In genomic region chr1:206723500-206724472, GRCh38 we compare ENCODE assay signal across 9 cellular contexts. TPM values are rescaled to one million over a fixed set of nuclear protein-coding genes. Genes with fewer than 3 reads are reported as not detected.
DNase-seq lines count a peak whose midpoint lies in the region; ATAC-seq, FAIRE-seq and TF ChIP-seq lines count a peak whose summit lies in the region.
"Had no signal": no experiment of that assay in that cellular context is flagged by ENCODE, and none has a peak within 500 bp of the region (broad histone marks: within the 10 kb centered on the region; RNA-seq: fewer than 3 reads in every experiment).

No MANE protein-coding gene starts in this region.

- H3K4me3 Mint-ChIP-seq in activated naive CD4-positive, alpha-beta T cell treated with anti-CD3 and anti-CD28 coated beads for 36 hours = no peak overlapping the region

- peak; percentile 76 for DNase-seq in ELR (ENCODE audit: low read depth)
- no peak for DNase-seq in RWPE2 (ENCODE audit: low spot score)
- peak; percentile 62 for DNase-seq in Right ventricle myocardium superior
- peak; percentile 99 for DNase-seq in renal cortical epithelial cell (ENCODE audit: low read depth)
- DNase-seq in amniotic stem cell (lab: John Stamatoyannopoulos, UW) = no peak
- DNase-seq in activated naive CD4-positive, alpha-beta T cell treated with anti-CD3 and anti-CD28 coated beads for 36 hours = no peak
- no peak for DNase-seq in GM12891 (ENCODE audit: insufficient read length, low spot score)
- DNase-seq: T-helper 9 cell had no signal

- peaks cover 46% of the 10 kb centered on the region for H3K4me1 Mint-ChIP-seq in activated naive CD4-positive, alpha-beta T cell treated with anti-CD3 and anti-CD28 coated beads for 36 hours (ENCODE audit: low read depth)

- no peaks in the 10 kb centered on the region for H3K27me3 Mint-ChIP-seq in activated naive CD4-positive, alpha-beta T cell treated with anti-CD3 and anti-CD28 coated beads for 36 hours (ENCODE audit: low read depth)

- no peak for FAIRE-seq in GM12891 (lab: Jason Lieb, UNC)

- no peaks in the 10 kb centered on the region for H3K9me3 ChIP-seq in RWPE2 (ENCODE audit: severe bottlenecking)

- ATAC-seq in RWPE2 (ENCODE audit: low read depth) = peak; percentile 74
- peak; percentile 73 for ATAC-seq in Right ventricle myocardium superior (ENCODE audit: poor library complexity)
- no peak for ATAC-seq in HG02885 (IDR thresholded peaks at IDR 0.05; ENCODE audit: poor library complexity, unreplicated experiment)

- peaks cover 1% of the 10 kb centered on the region for H3K36me3 Mint-ChIP-seq in activated naive CD4-positive, alpha-beta T cell treated with anti-CD3 and anti-CD28 coated beads for 36 hours (ENCODE audit: low read depth)

- TF ChIP-seq CTCF in RWPE2 (IDR thresholded peaks at IDR 0.05; ENCODE audit: poor library complexity, severe bottlenecking) = no peak

- H3K9me3 Mint-ChIP-seq in activated naive CD4-positive, alpha-beta T cell treated with anti-CD3 and anti-CD28 coated beads for 36 hours = no peaks in the 10 kb centered on the region

- CTCF ChIA-PET in activated naive CD4-positive, alpha-beta T cell treated with anti-CD3 and anti-CD28 coated beads for 36 hours (lab: Charles Lee) = interaction anchor here (0.7 to 7.0 kb wide), 9 partner anchors 9 to 692 kb away, joined by 3 to 116 read pairs (median 23); no protein-coding TSS in a partner anchor

- no peak overlapping the region for H3K27ac Mint-ChIP-seq in activated naive CD4-positive, alpha-beta T cell treated with anti-CD3 and anti-CD28 coated beads for 36 hours

- no peak overlapping the region for H3K4me3 ChIP-seq in RWPE2 (ENCODE audit: severe bottlenecking)

- peaks cover under 1% of the 10 kb centered on the region; the same call in 1 of the 2 replicates for H3K36me3 ChIP-seq in RWPE2 (ENCODE audit: low read depth)

- no peaks in the 10 kb centered on the region for H3K27me3 ChIP-seq in RWPE2 (ENCODE audit: insufficient read depth, poor library complexity, severe bottlenecking)

- TF ChIP-seq POLR2A in GM12891 (IDR thresholded peaks at IDR 0.05; ENCODE audit: low read depth, low read length) = no peak

- peaks cover 18% of the 10 kb centered on the region for H3K4me1 ChIP-seq in RWPE2 (ENCODE audit: insufficient read depth, poor library complexity, severe bottlenecking)

- H3K27ac ChIP-seq in RWPE2 (ENCODE audit: poor library complexity, severe bottlenecking) = peak overlapping the region; percentile 35

- intact Hi-C loops in Right ventricle myocardium superior (cut with DNase I) = loop anchor here (2.0 to 10.0 kb wide), 3 partner anchors 36 to 89 kb away; partner anchors contain the start of gene DYRK3
- intact Hi-C loops in activated naive CD4-positive, alpha-beta T cell treated with anti-CD3 and anti-CD28 coated beads for 36 hours (cut with micrococcal nuclease) = no loop called here

TF ChIP-seq in GM12891, 5 proteins besides CTCF, POLR2A, EP300 and RAD21:
- TF ChIP-seq POLR2AphosphoS5 (IDR thresholded peaks at IDR 0.05; ENCODE audit: low read depth, low read length) = no peak
- TF ChIP-seq TAF1 (IDR thresholded peaks at IDR 0.05; ENCODE audit: low read depth, low read length) = no peak
- TF ChIP-seq PAX5 (IDR thresholded peaks at IDR 0.05; ENCODE audit: insufficient read depth, low read length, severe bottlenecking) = no peak
- TF ChIP-seq POU2F2 (IDR thresholded peaks at IDR 0.05; ENCODE audit: low read depth, low read length) = no peak
- no peak for TF ChIP-seq SPI1 (IDR thresholded peaks at IDR 0.05; ENCODE audit: low read depth, low read length)

RNA-seq across cellular contexts. Expression of gene MAPKAPK2, which starts 39.1 kb away (rescaled TPM):
- 200 TPM for total RNA-seq in Right ventricle myocardium superior
- total RNA-seq in renal cortical epithelial cell = 35.3 and 85.1 TPM in 2 replicates
- total RNA-seq in activated naive CD4-positive, alpha-beta T cell treated with anti-CD3 and anti-CD28 coated beads for 36 hours = 10 to 100 TPM; 83.4 to 85.3 TPM
- 59.4 TPM for polyA plus RNA-seq in GM12891 (2012; ENCODE audit: low read depth, missing spikeins)

RNA-seq across cellular contexts. Expression of gene IL19, which starts 46.8 kb away (rescaled TPM):
- total RNA-seq in Right ventricle myocardium superior = not detected
- total RNA-seq in renal cortical epithelial cell = not detected in 2 replicates
- not detected for total RNA-seq in activated naive CD4-positive, alpha-beta T cell treated with anti-CD3 and anti-CD28 coated beads for 36 hours
- 0.18 TPM for polyA plus RNA-seq in GM12891 (2012; ENCODE audit: low read depth, missing spikeins)

RNA-seq across cellular contexts. Expression of gene IL10, which starts 48.5 kb away (rescaled TPM):
- total RNA-seq in Right ventricle myocardium superior = 0.43 TPM
- not detected in 2 replicates for total RNA-seq in renal cortical epithelial cell
- not detected for total RNA-seq in activated naive CD4-positive, alpha-beta T cell treated with anti-CD3 and anti-CD28 coated beads for 36 hours
- 3.3 TPM for polyA plus RNA-seq in GM12891 (2012; ENCODE audit: low read depth, missing spikeins)

Comparison
In these comparisons a context has a peak if more than half of its experiments do, and no peak if none do; other contexts are left out.
1. DNase-seq: peak in ELR (single experiment), Right ventricle myocardium superior (single experiment) and renal cortical epithelial cell (single experiment); none in RWPE2 (single experiment), amniotic stem cell (single experiment), activated naive CD4-positive, alpha-beta T cell treated with anti-CD3 and anti-CD28 coated beads for 36 hours (single experiment) and GM12891 (single experiment).